Comparison of ENCODE assay signal across 1 cellular context in genomic region chr1:178532392-178532791, GRCh38.
TF ChIP-seq lines count a peak whose summit lies in the region.

No MANE protein-coding gene starts in this region.

TF ChIP-seq in HepG2, 621 proteins besides CTCF, POLR2A, EP300 and RAD21 (continued from another document):
- TF ChIP-seq ZNF687 (CRISPR knock-in tag; IDR thresholded peaks at IDR 0.05), result peak; percentile 53
- no peak for TF ChIP-seq ZNF589 (CRISPR knock-in tag; conservative IDR thresholded peaks at IDR 0.05)
- peak; percentile 40; the same call in 1 of the 2 replicates for TF ChIP-seq MED1 (CRISPR knock-in tag; IDR thresholded peaks at IDR 0.05)
- TF ChIP-seq NFYB (CRISPR knock-in tag; IDR thresholded peaks at IDR 0.05), result no peak
- TF ChIP-seq ZNF777 (CRISPR knock-in tag; IDR thresholded peaks at IDR 0.05), result no peak
- TF ChIP-seq ARID5B (CRISPR knock-in tag; IDR thresholded peaks at IDR 0.05), result peak; percentile 32; the same call in 1 of the 2 replicates
- TF ChIP-seq TFDP2 (CRISPR knock-in tag; IDR thresholded peaks at IDR 0.05), result no peak
- TF ChIP-seq KAT7 (CRISPR knock-in tag; IDR thresholded peaks at IDR 0.05; ENCODE audit: borderline replicate concordance), result no peak
- TF ChIP-seq HIC2 (CRISPR knock-in tag; IDR thresholded peaks at IDR 0.05; ENCODE audit: low read depth), result no peak
- peak; percentile 31; the same call in 1 of the 2 replicates for TF ChIP-seq ELF3 (CRISPR knock-in tag; IDR thresholded peaks at IDR 0.05)
- TF ChIP-seq KDM6A (CRISPR knock-in tag; IDR thresholded peaks at IDR 0.05; ENCODE audit: low read depth), result no peak
- TF ChIP-seq ZNF326 (CRISPR knock-in tag; IDR thresholded peaks at IDR 0.05; ENCODE audit: borderline replicate concordance), result no peak
- TF ChIP-seq ZSCAN31 (CRISPR knock-in tag; IDR thresholded peaks at IDR 0.05; ENCODE audit: low read depth), result no peak
- TF ChIP-seq ZNF260 (CRISPR knock-in tag; IDR thresholded peaks at IDR 0.05; ENCODE audit: borderline replicate concordance, low read depth), result no peak
- no peak for TF ChIP-seq TRIM24 (CRISPR knock-in tag; IDR thresholded peaks at IDR 0.05)
- TF ChIP-seq ZSCAN25 (CRISPR knock-in tag; IDR thresholded peaks at IDR 0.05), result no peak
- TF ChIP-seq YY1 (IDR thresholded peaks at IDR 0.05; ENCODE audit: insufficient read depth, insufficient replicate concordance, low read depth, low read length), result peak; percentile 48
- TF ChIP-seq NONO (IDR thresholded peaks at IDR 0.05), result no peak
- TF ChIP-seq NONO (CRISPR knock-in tag; conservative IDR thresholded peaks at IDR 0.05), result no peak
- no peak for TF ChIP-seq ATF6 (CRISPR knock-in tag; conservative IDR thresholded peaks at IDR 0.05)
- TF ChIP-seq ZNF292 (CRISPR knock-in tag; IDR thresholded peaks at IDR 0.05; ENCODE audit: borderline replicate concordance, low read depth), result no peak; the same call in 1 of the 2 replicates
- TF ChIP-seq CCDC6 (CRISPR knock-in tag; IDR thresholded peaks at IDR 0.05), result no peak
- no peak for TF ChIP-seq MTF1 (CRISPR knock-in tag; IDR thresholded peaks at IDR 0.05)
- no peak for TF ChIP-seq ZNF597 (CRISPR knock-in tag; IDR thresholded peaks at IDR 0.05)
- no peak for TF ChIP-seq RBFOX2 (IDR thresholded peaks at IDR 0.05; ENCODE audit: low read depth, low read length)
- TF ChIP-seq CENPT (CRISPR knock-in tag; IDR thresholded peaks at IDR 0.05; ENCODE audit: low read depth), result no peak
- no peak for TF ChIP-seq SNAPC2 (CRISPR knock-in tag; IDR thresholded peaks at IDR 0.05)
- no peak for TF ChIP-seq SIX1 (CRISPR knock-in tag; IDR thresholded peaks at IDR 0.05; ENCODE audit: borderline replicate concordance)
- TF ChIP-seq ZNF580 (CRISPR knock-in tag; IDR thresholded peaks at IDR 0.05; ENCODE audit: borderline replicate concordance, low read depth), result 0 out of 2 replicates have a peak, but pooled peaks have one; percentile 77
- TF ChIP-seq ZNF276 (CRISPR knock-in tag; IDR thresholded peaks at IDR 0.05; ENCODE audit: low read depth), result no peak
- TF ChIP-seq EHMT2 (IDR thresholded peaks at IDR 0.05; ENCODE audit: borderline replicate concordance, low read depth, low read length), result no peak
- no peak for TF ChIP-seq PHF8 (CRISPR knock-in tag; IDR thresholded peaks at IDR 0.05)
- no peak for TF ChIP-seq ZNF619 (CRISPR knock-in tag; IDR thresholded peaks at IDR 0.05)
- no peak for TF ChIP-seq ZNF329 (CRISPR knock-in tag; IDR thresholded peaks at IDR 0.05; ENCODE audit: low read depth)
- TF ChIP-seq TCF7 (IDR thresholded peaks at IDR 0.05; ENCODE audit: low read depth), result no peak
- no peak for TF ChIP-seq THRA (CRISPR knock-in tag; IDR thresholded peaks at IDR 0.05; ENCODE audit: borderline replicate concordance)
- TF ChIP-seq HDAC2 (CRISPR knock-in tag; IDR thresholded peaks at IDR 0.05), result 0 out of 2 replicates have a peak, but pooled peaks have one; percentile 27
- TF ChIP-seq STAG1 (CRISPR knock-in tag; IDR thresholded peaks at IDR 0.05), result peak; percentile 95
- no peak for TF ChIP-seq ZNF557 (CRISPR knock-in tag; IDR thresholded peaks at IDR 0.05)
- TF ChIP-seq MIER3 (CRISPR knock-in tag; IDR thresholded peaks at IDR 0.05; ENCODE audit: borderline replicate concordance), result no peak
- no peak for TF ChIP-seq ZC3H4 (CRISPR knock-in tag; IDR thresholded peaks at IDR 0.05; ENCODE audit: borderline replicate concordance)
- no peak for TF ChIP-seq ZNF446 (CRISPR knock-in tag; IDR thresholded peaks at IDR 0.05)
